In the genomic region with DNA sequence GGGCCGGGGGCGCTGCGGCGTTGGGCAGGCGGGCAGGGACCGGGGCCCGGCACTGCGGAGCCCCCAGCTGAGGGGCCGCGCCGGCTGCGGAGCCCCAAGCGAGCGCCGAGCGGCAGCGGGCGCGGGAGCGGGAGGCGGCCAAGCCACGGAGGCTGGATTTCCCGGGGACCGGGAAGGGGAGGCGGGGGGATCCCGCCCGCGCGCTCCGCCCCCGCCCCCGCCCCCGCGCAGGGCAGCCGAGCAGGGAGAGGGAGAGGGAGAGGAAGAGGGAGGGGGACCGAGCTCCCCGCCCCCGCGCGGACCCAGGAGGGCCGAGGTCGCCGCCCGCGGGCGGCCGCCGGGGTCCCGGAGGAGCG, we compare ENCODE assay signal across 8 cellular contexts. TPM values are rescaled to one million over a fixed set of nuclear protein-coding genes. Genes with fewer than 3 reads are reported as not detected.
DNase-seq lines count a peak whose midpoint lies in the region; ATAC-seq lines count a peak whose summit lies in the region.

A gene with protein sequence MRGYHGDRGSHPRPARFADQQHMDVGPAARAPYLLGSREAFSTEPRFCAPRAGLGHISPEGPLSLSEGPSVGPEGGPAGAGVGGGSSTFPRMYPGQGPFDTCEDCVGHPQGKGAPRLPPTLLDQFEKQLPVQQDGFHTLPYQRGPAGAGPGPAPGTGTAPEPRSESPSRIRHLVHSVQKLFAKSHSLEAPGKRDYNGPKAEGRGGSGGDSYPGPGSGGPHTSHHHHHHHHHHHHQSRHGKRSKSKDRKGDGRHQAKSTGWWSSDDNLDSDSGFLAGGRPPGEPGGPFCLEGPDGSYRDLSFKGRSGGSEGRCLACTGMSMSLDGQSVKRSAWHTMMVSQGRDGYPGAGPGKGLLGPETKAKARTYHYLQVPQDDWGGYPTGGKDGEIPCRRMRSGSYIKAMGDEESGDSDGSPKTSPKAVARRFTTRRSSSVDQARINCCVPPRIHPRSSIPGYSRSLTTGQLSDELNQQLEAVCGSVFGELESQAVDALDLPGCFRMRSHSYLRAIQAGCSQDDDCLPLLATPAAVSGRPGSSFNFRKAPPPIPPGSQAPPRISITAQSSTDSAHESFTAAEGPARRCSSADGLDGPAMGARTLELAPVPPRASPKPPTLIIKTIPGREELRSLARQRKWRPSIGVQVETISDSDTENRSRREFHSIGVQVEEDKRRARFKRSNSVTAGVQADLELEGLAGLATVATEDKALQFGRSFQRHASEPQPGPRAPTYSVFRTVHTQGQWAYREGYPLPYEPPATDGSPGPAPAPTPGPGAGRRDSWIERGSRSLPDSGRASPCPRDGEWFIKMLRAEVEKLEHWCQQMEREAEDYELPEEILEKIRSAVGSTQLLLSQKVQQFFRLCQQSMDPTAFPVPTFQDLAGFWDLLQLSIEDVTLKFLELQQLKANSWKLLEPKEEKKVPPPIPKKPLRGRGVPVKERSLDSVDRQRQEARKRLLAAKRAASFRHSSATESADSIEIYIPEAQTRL (minus strand): TSS at position 154 of the 356 bp plus-strand sequence. CDS start 24,267 bp downstream, outside the sequence.

- peak within 1 kb of the TSS; percentile 35 for H3K4me3 Mint-ChIP-seq in dendritic cell treated with granulocyte-macrophage colony-stimulating factor and Interleukin-4, amounts not matched to agents 40 ng/mL and 50 ng/mL, for 4 days

- peak within 1 kb of the TSS; percentile 1 for H2AFZ ChIP-seq in trophoblast cell (ENCODE audit: insufficient read depth, low read length, poor library complexity)

- no peak within 1 kb of the TSS for H3K27ac Mint-ChIP-seq in dendritic cell treated with granulocyte-macrophage colony-stimulating factor and Interleukin-4, amounts not matched to agents 40 ng/mL and 50 ng/mL, for 4 days

- H3K79me2 ChIP-seq in trophoblast cell (ENCODE audit: control insufficient read depth, insufficient read depth, low read length, poor library complexity): no peaks in the 10 kb centered on the region

- H2BK12ac ChIP-seq in trophoblast cell (ENCODE audit: low read length): no peak within 1 kb of the TSS

- H3K4ac ChIP-seq in trophoblast cell (ENCODE audit: low read depth, low read length): no peak within 1 kb of the TSS

- H3K9ac ChIP-seq in trophoblast cell (ENCODE audit: low read length): no peak within 1 kb of the TSS

- WGBS in trophoblast cell (ENCODE audit: extremely low coverage, insufficient coverage, insufficient read length): no CpG with 5 or more reads among the region's 50 CpGs

- no peaks in the 10 kb centered on the region for H3K36me3 ChIP-seq in trophoblast cell (ENCODE audit: control insufficient read depth in 1 of 2, insufficient read depth in 2 of 2, low read length in 2 of 2)

- no peak within 1 kb of the TSS for H2AK5ac ChIP-seq in trophoblast cell (ENCODE audit: low read length)

- no peak within 1 kb of the TSS for H4K91ac ChIP-seq in trophoblast cell (ENCODE audit: low read depth, low read length)

- no peak within 1 kb of the TSS for H3K18ac ChIP-seq in trophoblast cell (ENCODE audit: low read length)

- peaks cover 12% of the 10 kb centered on the region for H3K4me1 Mint-ChIP-seq in dendritic cell treated with granulocyte-macrophage colony-stimulating factor and Interleukin-4, amounts not matched to agents 40 ng/mL and 50 ng/mL, for 4 days (ENCODE audit: low read depth)

- no peaks in the 10 kb centered on the region for H3K9me3 Mint-ChIP-seq in dendritic cell treated with granulocyte-macrophage colony-stimulating factor and Interleukin-4, amounts not matched to agents 40 ng/mL and 50 ng/mL, for 4 days

- no peaks in the 10 kb centered on the region for H3K36me3 Mint-ChIP-seq in dendritic cell treated with granulocyte-macrophage colony-stimulating factor and Interleukin-4, amounts not matched to agents 40 ng/mL and 50 ng/mL, for 4 days (ENCODE audit: low read depth)

- H3K4me3 ChIP-seq in trophoblast cell (ENCODE audit: low read depth, low read length): peak within 1 kb of the TSS; percentile 44

- H3K4me1 ChIP-seq in trophoblast cell (ENCODE audit: control insufficient read depth in 1 of 2, insufficient read depth in 2 of 2, low read length in 2 of 2): peaks cover 5 to 13% of the 10 kb centered on the region in 2 experiments

- H3K79me1 ChIP-seq in trophoblast cell (ENCODE audit: low read length): no peaks in the 10 kb centered on the region

- no peak within 1 kb of the TSS for H3K27ac ChIP-seq in trophoblast cell (ENCODE audit: low read depth, low read length)

- intact Hi-C loops in dendritic cell treated with granulocyte-macrophage colony-stimulating factor and Interleukin-4, amounts not matched to agents 40 ng/mL and 50 ng/mL, for 4 days (cut with micrococcal nuclease): no loop called here

- no peak within 1 kb of the TSS for H4K12ac ChIP-seq in trophoblast cell (ENCODE audit: low read depth, low read length)

- no peak within 1 kb of the TSS for H3K14ac ChIP-seq in trophoblast cell (ENCODE audit: low read length)

- H3K23ac ChIP-seq in trophoblast cell (ENCODE audit: low read length): peak within 1 kb of the TSS; percentile 100

- H4K8ac ChIP-seq in trophoblast cell (ENCODE audit: low read depth, low read length): no peak within 1 kb of the TSS

- peak; percentile 78 for DNase-seq in DMS 273 (lab: John Stamatoyannopoulos, UW; ENCODE audit: unreplicated experiment)
- no peak for DNase-seq in DMS 273 treated with DMSO at 0.1 percent for 48 hours (lab: John Stamatoyannopoulos, UW)
- peak; percentile 14 to 89 for DNase-seq in NCI-H526 (lab: John Stamatoyannopoulos, UW)
- DNase-seq in trophoblast cell: no peak
- DNase-seq in superior temporal gyrus (ENCODE audit: extremely low spot score): no peak
- no peak for DNase-seq in NCI-H226

- no peak within 1 kb of the TSS for H2BK5ac ChIP-seq in trophoblast cell (ENCODE audit: low read depth, low read length, poor library complexity)

- no peak within 1 kb of the TSS for H2BK120ac ChIP-seq in trophoblast cell (ENCODE audit: insufficient read depth, low read length, poor library complexity)

- H3K27me3 Mint-ChIP-seq in dendritic cell treated with granulocyte-macrophage colony-stimulating factor and Interleukin-4, amounts not matched to agents 40 ng/mL and 50 ng/mL, for 4 days: peaks cover 81% of the 10 kb centered on the region

- peak within 1 kb of the TSS; percentile 94 for H3K4me2 ChIP-seq in trophoblast cell (ENCODE audit: low read length)

- ATAC-seq in GM21723 (IDR thresholded peaks at IDR 0.05; ENCODE audit: unreplicated experiment): no peak

- peaks cover 11% of the 10 kb centered on the region for H3K9me3 ChIP-seq in trophoblast cell (ENCODE audit: insufficient read depth, low read depth, low read length)

- H3K27me3 ChIP-seq in trophoblast cell (ENCODE audit: insufficient read depth, low read length): peaks cover 31% of the 10 kb centered on the region

RNA-seq across cellular contexts. Expression of the gene that starts here (rescaled TPM):
- 0.26 and 0.31 TPM in 2 replicates for polyA plus RNA-seq in trophoblast cell (2013)

Comparison
In these comparisons a context has a peak if more than half of its experiments do, and no peak if none do; other contexts are left out.
1. DNase-seq: peak in DMS 273 (single experiment) and NCI-H526 (2 of 2); none in DMS 273 treated with DMSO at 0.1 percent for 48 hours (single experiment), trophoblast cell (0 of 2), superior temporal gyrus (single experiment) and NCI-H226 (single experiment).